17 cellular contexts compared by ENCODE assay signal in genomic region chr5:1661831-1662558, GRCh38.
DNase-seq lines count a peak whose midpoint lies in the region; ATAC-seq and TF ChIP-seq lines count a peak whose summit lies in the region.
"Had no signal": no experiment of that assay in that cellular context is flagged by ENCODE, and none has a peak within 500 bp of the region (broad histone marks: within the 10 kb centered on the region; RNA-seq: fewer than 3 reads in every experiment).

No MANE protein-coding gene starts in this region.

- H2BK120ac ChIP-seq in H9 (ENCODE audit: low read depth, low read length, poor library complexity, severe bottlenecking) = no peak overlapping the region

- no peak overlapping the region for H4K8ac ChIP-seq in H9 (replicated peaks; ENCODE audit: insufficient read length, low read depth, low read length)

- no peak overlapping the region for H4K5ac ChIP-seq in H9 (ENCODE audit: insufficient read length, low read depth, low read length)

- H3T11ph ChIP-seq in H9 (ENCODE audit: low read length) = no peak overlapping the region

- ATAC-seq in stimulated activated naive B cell treated with anti-CD40 and anti-IgM and Interleukin-4, amounts not matched to agents 10 μg/mL and 1 μg/mL and 100 μg/mL, for 72 hours (replicated peaks) = no peak
- ATAC-seq: PC-3 had no signal

- intact Hi-C loops in stomach (cut with DNase I; ENCODE audit: low total_unique reads) = no loop called here

- H2AFZ ChIP-seq in H9 (ENCODE audit: low read length) = no peak overlapping the region

- TF ChIP-seq EP300 in stomach (IDR thresholded peaks at IDR 0.05) = no peak

- H2BK5ac ChIP-seq in H9 (ENCODE audit: insufficient read length, low read length) = no peak overlapping the region

- H3K4me1 Mint-ChIP-seq in H9 = peaks cover 3 to 7% of the 10 kb centered on the region in 2 experiments; a peak in 3 of 4 replicates
- peaks cover 7 to 8% of the 10 kb centered on the region in 2 donors for H3K4me1 Mint-ChIP-seq in stimulated activated naive B cell treated with anti-CD40 and anti-IgM and Interleukin-4, amounts not matched to agents 10 μg/mL and 1 μg/mL and 100 μg/mL, for 72 hours

- no peaks in the 10 kb centered on the region for H3K36me3 ChIP-seq in stomach
- H3K36me3 ChIP-seq: HAP-1 had no signal

- peaks cover 45% of the 10 kb centered on the region for H3K27me3 Mint-ChIP-seq in H9 (ENCODE audit: low read depth)
- H3K27me3 Mint-ChIP-seq in stimulated activated naive B cell treated with anti-CD40 and anti-IgM and Interleukin-4, amounts not matched to agents 10 μg/mL and 1 μg/mL and 100 μg/mL, for 72 hours = peaks cover 48 to 77% of the 10 kb centered on the region in 2 donors

- H3K14ac ChIP-seq in H9 (ENCODE audit: insufficient read depth, low read length) = no peak overlapping the region

- no peak overlapping the region for H2BK15ac ChIP-seq in H9 (ENCODE audit: low read depth, low read length)

- TF ChIP-seq CTCF in H9 (conservative IDR thresholded peaks at IDR 0.05) (no peak), stomach (IDR thresholded peaks at IDR 0.05) (no peak)

- H3K27me3 ChIP-seq in H9 (ENCODE audit: insufficient read depth, low read length) = no peaks in the 10 kb centered on the region; the same call in 1 of the 2 replicates
- peaks cover 5 to 93% (median 56%) of the 10 kb centered on the region in 3 donors for H3K27me3 ChIP-seq in stomach

- no peak overlapping the region for H4K91ac ChIP-seq in H9 (ENCODE audit: insufficient read length, low read depth, low read length)

- no peaks in the 10 kb centered on the region for H3K79me2 ChIP-seq in H9 (ENCODE audit: insufficient read depth, low read length)

- no peak overlapping the region for H2BK12ac ChIP-seq in H9 (ENCODE audit: insufficient read length, low read depth, low read length)

- H3K27ac ChIP-seq in H9 (ENCODE audit: insufficient read length, low read depth, low read length) (no peak overlapping the region), stomach (no peak overlapping the region)

- no peak overlapping the region for H3K4me3 ChIP-seq in stomach
- H3K4me3 ChIP-seq: HAP-1 had no signal

- H3K79me1 ChIP-seq in H9 (ENCODE audit: insufficient read depth, low read depth, low read length, poor library complexity, severe bottlenecking) = no peaks in the 10 kb centered on the region

- H2AK5ac ChIP-seq in H9 (ENCODE audit: insufficient read length, low read length) = no peak overlapping the region

- H2BK20ac ChIP-seq in H9 (ENCODE audit: low read depth, low read length, poor library complexity, severe bottlenecking) = no peak overlapping the region

- no peaks in the 10 kb centered on the region; a peak in 2 of 7 replicates for H3K36me3 Mint-ChIP-seq in H9 (ENCODE audit: insufficient read depth in 1 of 3, low read depth in 3 of 3)
- no peaks in the 10 kb centered on the region for H3K36me3 Mint-ChIP-seq in stimulated activated naive B cell treated with anti-CD40 and anti-IgM and Interleukin-4, amounts not matched to agents 10 μg/mL and 1 μg/mL and 100 μg/mL, for 72 hours
- H3K36me3 Mint-ChIP-seq: CD14-positive monocyte had no signal

- no peak overlapping the region for H3K4ac ChIP-seq in H9 (ENCODE audit: low read depth, low read length)

- no peaks in the 10 kb centered on the region for H4K20me1 ChIP-seq in H9 (ENCODE audit: control insufficient read depth, insufficient read depth, insufficient read length)

- H3K9ac ChIP-seq in H9 (ENCODE audit: extremely low read depth, insufficient read length, low read length) = no peak overlapping the region

- peaks cover 0 to 7% of the 10 kb centered on the region in 2 experiments; a peak in 3 of 5 replicates for H3K9me3 Mint-ChIP-seq in H9
- no peaks in the 10 kb centered on the region for H3K9me3 Mint-ChIP-seq in stimulated activated naive B cell treated with anti-CD40 and anti-IgM and Interleukin-4, amounts not matched to agents 10 μg/mL and 1 μg/mL and 100 μg/mL, for 72 hours

- H3K4me1 ChIP-seq in H9 (ENCODE audit: insufficient read depth, low read length) (no peaks in the 10 kb centered on the region), stomach (peaks cover 4 to 7% (median 6%) of the 10 kb centered on the region in 4 donors)

- no CpG with 5 or more reads among the region's 23 CpGs for WGBS in H9 (ENCODE audit: extremely low coverage, insufficient read length, low lambda C conversion rate)
- 73 to 85% (median 75%) methylated on average over 21 to 23 of the region's 23 CpGs for WGBS in stomach, 5 donors

- no peak overlapping the region for H3K56ac ChIP-seq in H9 (ENCODE audit: insufficient read length, low read depth, low read length)

- no peak overlapping the region for H3K18ac ChIP-seq in H9 (ENCODE audit: insufficient read length, low read depth, low read length)

- H3K4me2 ChIP-seq in H9 (ENCODE audit: insufficient read depth, insufficient read length, low read length) = no peak overlapping the region

- H3K23me2 ChIP-seq in H9 (ENCODE audit: insufficient read length, low read depth, low read length, poor library complexity, severe bottlenecking) = no peaks in the 10 kb centered on the region

- H3K9me3 ChIP-seq in H9 (ENCODE audit: control insufficient read depth, low read depth, low read length) (no peaks in the 10 kb centered on the region), stomach (no peaks in the 10 kb centered on the region)
- H3K9me3 ChIP-seq: HAP-1 had no signal

- no peak for TF ChIP-seq POLR2A in stomach (IDR thresholded peaks at IDR 0.05)

- no peak overlapping the region for H3K4me3 Mint-ChIP-seq in H9
- no peak overlapping the region for H3K4me3 Mint-ChIP-seq in stimulated activated naive B cell treated with anti-CD40 and anti-IgM and Interleukin-4, amounts not matched to agents 10 μg/mL and 1 μg/mL and 100 μg/mL, for 72 hours

- no peak overlapping the region for H3K23ac ChIP-seq in H9 (ENCODE audit: insufficient read length, low read depth, low read length)

- DNase-seq in activated effector memory CD4-positive, alpha-beta T cell treated with anti-CD3 and anti-CD28 coated beads, Interleukin-2, amount 50 U/mL, for 16 hours = peak; percentile 38
- no peak for DNase-seq in activated effector memory CD4-positive, alpha-beta T cell treated with Interleukin-2 at 50 U/mL for 16 hours
- DNase-seq in H9 = peak; percentile 23
- DNase-seq in mucosa of gallbladder (ENCODE audit: low spot score) = peak; percentile 9
- DNase-seq in stimulated activated naive B cell treated with anti-CD40 and anti-IgM and Interleukin-4, amounts not matched to agents 10 μg/mL and 1 μg/mL and 100 μg/mL, for 72 hours = peak; percentile 0
- no peak for DNase-seq in stomach
- no peak for DNase-seq in NK-92 (lab: John Stamatoyannopoulos, UW; ENCODE audit: unreplicated experiment)
- DNase-seq: COR-L47, DMS153, EL, KBM-7, NCI-H146, NCI-H345, NCI-H526 treated with DMSO at 0.1 percent for 48 hours, PC-3 had no signal

- no peak overlapping the region; a peak in 1 of 7 replicates for H3K27ac Mint-ChIP-seq in H9
- H3K27ac Mint-ChIP-seq in stimulated activated naive B cell treated with anti-CD40 and anti-IgM and Interleukin-4, amounts not matched to agents 10 μg/mL and 1 μg/mL and 100 μg/mL, for 72 hours = no peak overlapping the region
- H3K27ac Mint-ChIP-seq: CD14-positive monocyte had no signal

Comparison
In these comparisons a context has a peak if more than half of its experiments do, and no peak if none do; other contexts are left out.
1. DNase-seq: peak in activated effector memory CD4-positive, alpha-beta T cell treated with anti-CD3 and anti-CD28 coated beads, Interleukin-2, amount 50 U/mL, for 16 hours (single experiment), H9 (single experiment), mucosa of gallbladder (single experiment) and stimulated activated naive B cell treated with anti-CD40 and anti-IgM and Interleukin-4, amounts not matched to agents 10 μg/mL and 1 μg/mL and 100 μg/mL, for 72 hours (single experiment); none in activated effector memory CD4-positive, alpha-beta T cell treated with Interleukin-2 at 50 U/mL for 16 hours (single experiment), stomach (single experiment) and NK-92 (single experiment).